17 cellular contexts compared by ENCODE assay signal in genomic region chr9:72575673-72576072, GRCh38. TPM values are rescaled to one million over a fixed set of nuclear protein-coding genes. Genes with fewer than 3 reads are reported as not detected.
"Had no signal": no experiment of that assay in that cellular context is flagged by ENCODE, and none has a peak within 500 bp of the region (broad histone marks: within the 10 kb centered on the region; RNA-seq: fewer than 3 reads in every experiment).

No MANE protein-coding gene starts in this region.

- H3K27ac ChIP-seq: coronary artery, thoracic aorta had no signal

- H3K9me3 Mint-ChIP-seq: activated naive CD4-positive, alpha-beta T cell treated with anti-CD3 and anti-CD28 coated beads, Interleukin-2, amount 10 ng/mL, durations not matched to agents 7 days and 5 days; naive thymus-derived CD8-positive, alpha-beta T cell; stimulated activated naive CD8-positive, alpha-beta T cell treated with anti-CD3 and anti-CD28 coated beads, Interleukin-15, Interleukin-2, amounts not matched to agents 100 ng/mL and 50 ng/mL, for 24 hours had no signal

- H3K4me1 Mint-ChIP-seq: activated naive CD4-positive, alpha-beta T cell treated with anti-CD3 and anti-CD28 coated beads, Interleukin-2, amount 10 ng/mL, durations not matched to agents 7 days and 5 days had no signal

- H3K36me3 Mint-ChIP-seq: activated naive CD4-positive, alpha-beta T cell treated with anti-CD3 and anti-CD28 coated beads, Interleukin-2, amount 10 ng/mL, durations not matched to agents 7 days and 5 days; naive thymus-derived CD8-positive, alpha-beta T cell had no signal

- H3K27me3 Mint-ChIP-seq: activated naive CD4-positive, alpha-beta T cell treated with anti-CD3 and anti-CD28 coated beads, Interleukin-2, amount 10 ng/mL, durations not matched to agents 7 days and 5 days had no signal

- DNase-seq: activated CD4-positive, alpha-beta T cell treated with anti-CD3 and anti-CD28 coated beads for 1 hour; activated CD8-positive, alpha-beta memory T cell treated with anti-CD3 and anti-CD28 coated beads, Interleukin-2, amount 50 U/mL, for 48 hours; activated CD8-positive, alpha-beta T cell treated with anti-CD3 and anti-CD28 coated beads, Interleukin-2, amount 10 ng/mL, durations not matched to agents 7 days and 5 days; activated naive CD4-positive, alpha-beta T cell treated with anti-CD3 and anti-CD28 coated beads, Interleukin-2, amount 10 ng/mL, durations not matched to agents 7 days and 5 days; caudate nucleus; effector CD8-positive, alpha-beta T cell; glutamatergic neuron; naive thymus-derived CD8-positive, alpha-beta T cell; sigmoid colon; stimulated activated CD4-positive, alpha-beta T cell treated with anti-CD3 and anti-CD28 coated beads, Interleukin-2, amount 100 ng/mL, for 48 hours; T-helper 9 cell had no signal

- H3K4me3 ChIP-seq: coronary artery, lung, prostate gland, sigmoid colon, thoracic aorta had no signal

- H3K4me3 Mint-ChIP-seq: activated CD8-positive, alpha-beta T cell treated with anti-CD3 and anti-CD28 coated beads, Interleukin-2, amount 10 ng/mL, durations not matched to agents 7 days and 5 days; activated naive CD4-positive, alpha-beta T cell treated with anti-CD3 and anti-CD28 coated beads, Interleukin-2, amount 10 ng/mL, durations not matched to agents 7 days and 5 days; naive thymus-derived CD8-positive, alpha-beta T cell; stimulated activated naive CD8-positive, alpha-beta T cell treated with anti-CD3 and anti-CD28 coated beads, Interleukin-15, Interleukin-2, amounts not matched to agents 100 ng/mL and 50 ng/mL, for 24 hours had no signal

- H3K27me3 ChIP-seq: sigmoid colon had no signal

- H3K9me3 ChIP-seq: prostate gland, sigmoid colon, thoracic aorta had no signal

- H3K36me3 ChIP-seq: prostate gland, sigmoid colon, thoracic aorta had no signal

- H3K27ac Mint-ChIP-seq: activated CD8-positive, alpha-beta T cell treated with anti-CD3 and anti-CD28 coated beads, Interleukin-2, amount 10 ng/mL, durations not matched to agents 7 days and 5 days; activated naive CD4-positive, alpha-beta T cell treated with anti-CD3 and anti-CD28 coated beads, Interleukin-2, amount 10 ng/mL, durations not matched to agents 7 days and 5 days; naive thymus-derived CD8-positive, alpha-beta T cell; stimulated activated naive CD8-positive, alpha-beta T cell treated with anti-CD3 and anti-CD28 coated beads, Interleukin-15, Interleukin-2, amounts not matched to agents 100 ng/mL and 50 ng/mL, for 24 hours had no signal

- ATAC-seq: activated CD8-positive, alpha-beta T cell treated with anti-CD3 and anti-CD28 coated beads, Interleukin-2, amount 10 ng/mL, durations not matched to agents 7 days and 5 days; naive thymus-derived CD8-positive, alpha-beta T cell had no signal

RNA-seq across cellular contexts. Expression of gene TMC1, which starts 54.3 kb away (rescaled TPM):
- total RNA-seq: activated CD8-positive, alpha-beta T cell treated with anti-CD3 and anti-CD28 coated beads, Interleukin-2, amount 10 ng/mL, durations not matched to agents 7 days and 5 days; epithelial cell of proximal tubule; naive thymus-derived CD8-positive, alpha-beta T cell; thoracic aorta had no signal
- polyA plus RNA-seq: naive thymus-derived CD8-positive, alpha-beta T cell had no signal
